In the genomic region with DNA sequence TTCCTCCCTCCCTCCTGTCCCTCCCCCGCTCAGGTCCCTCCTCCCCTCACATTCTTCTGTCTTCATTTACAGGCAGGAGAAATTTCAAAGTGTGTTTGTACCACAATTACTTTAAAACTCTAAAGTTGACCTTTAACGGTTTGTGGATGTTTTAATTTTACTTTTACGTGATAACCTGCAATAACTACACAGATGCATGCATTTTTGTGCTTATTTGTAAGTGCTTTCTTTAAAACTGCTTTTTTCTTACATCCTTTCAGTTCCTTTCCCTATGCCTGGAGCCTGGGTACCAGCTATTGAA, we compare ENCODE assay signal across 18 cellular contexts. TPM values are rescaled to one million over a fixed set of nuclear protein-coding genes. Genes with fewer than 3 reads are reported as not detected.
"Had no signal": no experiment of that assay in that cellular context is flagged by ENCODE, and none has a peak within 500 bp of the region (broad histone marks: within the 10 kb centered on the region; RNA-seq: fewer than 3 reads in every experiment).

No MANE protein-coding gene starts in this region.

- ATAC-seq: gastroesophageal sphincter, heart left ventricle had no signal

- H3K27ac ChIP-seq: brain microvascular endothelial cell, gastroesophageal sphincter, heart left ventricle, tibial artery had no signal

- H3K9me3 ChIP-seq: esophagus squamous epithelium, gastroesophageal sphincter, heart left ventricle, tibial artery had no signal

- DNase-seq: activated CD4-positive, CD25-positive, alpha-beta regulatory T cell treated with anti-CD3 and anti-CD28 coated beads, Interleukin-2, amount 50 U/mL, for 72 hours; activated CD8-positive, alpha-beta memory T cell treated with anti-CD3 and anti-CD28 coated beads, Interleukin-2, amount 10 ng/mL, durations not matched to agents 7 days and 5 days; aorta; effector memory CD4-positive, alpha-beta T cell; esophagus squamous epithelium; heart left ventricle; stimulated activated CD4-positive, alpha-beta T cell treated with anti-CD3 and anti-CD28 coated beads, Interleukin-2, amount 100 ng/mL, for 24 hours; stimulated activated naive CD8-positive, alpha-beta T cell treated with anti-CD3 and anti-CD28 coated beads, Interleukin-15, amount 100 ng/mL, for 72 hours; tibial artery had no signal

- H3K36me3 Mint-ChIP-seq: activated CD8-positive, alpha-beta memory T cell treated with anti-CD3 and anti-CD28 coated beads, Interleukin-2, amount 10 ng/mL, durations not matched to agents 7 days and 5 days; activated naive CD4-positive, alpha-beta T cell treated with anti-CD3 and anti-CD28 coated beads, Interleukin-2, amount 50 U/mL, for 72 hours; memory B cell; stimulated activated effector memory CD8-positive, alpha-beta T cell treated with anti-CD3 and anti-CD28 coated beads, Interleukin-12 subunit alpha, Interleukin-12 subunit beta, amount 100 ng/mL, for 72 hours had no signal

- H3K27ac Mint-ChIP-seq: activated CD4-positive, alpha-beta T cell treated with anti-CD3 and anti-CD28 coated beads, Interleukin-2, amount 10 ng/mL, durations not matched to agents 7 days and 5 days; activated CD8-positive, alpha-beta memory T cell treated with anti-CD3 and anti-CD28 coated beads, Interleukin-2, amount 10 ng/mL, durations not matched to agents 7 days and 5 days; activated CD8-positive, alpha-beta T cell treated with anti-CD3 and anti-CD28 coated beads for 36 hours; activated naive CD4-positive, alpha-beta T cell treated with anti-CD3 and anti-CD28 coated beads, Interleukin-2, amount 50 U/mL, for 72 hours; memory B cell; stimulated activated effector memory CD8-positive, alpha-beta T cell treated with anti-CD3 and anti-CD28 coated beads, Interleukin-12 subunit alpha, Interleukin-12 subunit beta, amount 100 ng/mL, for 72 hours had no signal

- H3K27me3 Mint-ChIP-seq: activated CD4-positive, alpha-beta T cell treated with anti-CD3 and anti-CD28 coated beads, Interleukin-2, amount 10 ng/mL, durations not matched to agents 7 days and 5 days had no signal

- H3K36me3 ChIP-seq: brain microvascular endothelial cell, esophagus squamous epithelium, gastroesophageal sphincter, heart left ventricle, tibial artery, WERI-Rb-1 had no signal

- H3K27me3 ChIP-seq: brain microvascular endothelial cell, gastroesophageal sphincter, heart left ventricle, tibial artery had no signal

- H3K9me3 Mint-ChIP-seq: activated CD4-positive, alpha-beta T cell treated with anti-CD3 and anti-CD28 coated beads, Interleukin-2, amount 10 ng/mL, durations not matched to agents 7 days and 5 days; activated CD8-positive, alpha-beta T cell treated with anti-CD3 and anti-CD28 coated beads for 36 hours; activated naive CD4-positive, alpha-beta T cell treated with anti-CD3 and anti-CD28 coated beads, Interleukin-2, amount 50 U/mL, for 72 hours; memory B cell; neural crest cell; stimulated activated effector memory CD8-positive, alpha-beta T cell treated with anti-CD3 and anti-CD28 coated beads, Interleukin-12 subunit alpha, Interleukin-12 subunit beta, amount 100 ng/mL, for 72 hours; stimulated activated naive CD8-positive, alpha-beta T cell treated with anti-CD3 and anti-CD28 coated beads, Interleukin-15, amount 100 ng/mL, for 72 hours had no signal

- H3K4me3 Mint-ChIP-seq: activated CD4-positive, alpha-beta T cell treated with anti-CD3 and anti-CD28 coated beads, Interleukin-2, amount 10 ng/mL, durations not matched to agents 7 days and 5 days; activated CD8-positive, alpha-beta memory T cell treated with anti-CD3 and anti-CD28 coated beads, Interleukin-2, amount 10 ng/mL, durations not matched to agents 7 days and 5 days; activated CD8-positive, alpha-beta T cell treated with anti-CD3 and anti-CD28 coated beads for 36 hours; memory B cell; neural crest cell; stimulated activated effector memory CD8-positive, alpha-beta T cell treated with anti-CD3 and anti-CD28 coated beads, Interleukin-12 subunit alpha, Interleukin-12 subunit beta, amount 100 ng/mL, for 72 hours; stimulated activated naive CD8-positive, alpha-beta T cell treated with anti-CD3 and anti-CD28 coated beads, Interleukin-15, amount 100 ng/mL, for 72 hours had no signal

- H3K4me3 ChIP-seq: esophagus squamous epithelium, gastroesophageal sphincter, heart left ventricle, tibial artery had no signal

RNA-seq across cellular contexts. Expression of a gene that starts 51.8 kb away (rescaled TPM):
- total RNA-seq: activated CD4-positive, alpha-beta T cell treated with anti-CD3 and anti-CD28 coated beads, Interleukin-2, amount 10 ng/mL, durations not matched to agents 7 days and 5 days; activated CD8-positive, alpha-beta memory T cell treated with anti-CD3 and anti-CD28 coated beads, Interleukin-2, amount 10 ng/mL, durations not matched to agents 7 days and 5 days; activated CD8-positive, alpha-beta T cell treated with anti-CD3 and anti-CD28 coated beads for 36 hours; activated naive CD4-positive, alpha-beta T cell treated with anti-CD3 and anti-CD28 coated beads, Interleukin-2, amount 50 U/mL, for 72 hours had no signal
